Comparison of ENCODE assay signal across 12 cellular contexts in genomic region chr17:15892679-15893332, GRCh38. TPM values are rescaled to one million over a fixed set of nuclear protein-coding genes. Genes with fewer than 3 reads are reported as not detected.
DNase-seq lines count a peak whose midpoint lies in the region; ATAC-seq and TF ChIP-seq lines count a peak whose summit lies in the region.
"Had no signal": no experiment of that assay in that cellular context is flagged by ENCODE, and none has a peak within 500 bp of the region (broad histone marks: within the 10 kb centered on the region; RNA-seq: fewer than 3 reads in every experiment).

No MANE protein-coding gene starts in this region.

- DNase-seq in NCI-H526 (lab: John Stamatoyannopoulos, UW), result peak; percentile 19 to 22
- DNase-seq in NCI-H526 treated with DMSO at 0.1 percent for 48 hours (lab: John Stamatoyannopoulos, UW), result no peak
- peak; percentile 81 for DNase-seq in astrocyte of the cerebellum (ENCODE audit: low read depth)
- no peak for DNase-seq in left lobe of liver (ENCODE audit: low spot score)
- no peak for DNase-seq in sciatic nerve (ENCODE audit: low spot score)
- DNase-seq in colonic mucosa, result no peak
- no peak for DNase-seq in SJCRH30
- DNase-seq in smooth muscle cell (lab: John Stamatoyannopoulos, UW; ENCODE audit: unreplicated experiment), result no peak
- DNase-seq: activated effector memory CD4-positive, alpha-beta T cell treated with anti-CD3 and anti-CD28 coated beads, Interleukin-2, amount 50 U/mL, for 16 hours; NCI-H2029 treated with DMSO at 0.1 percent for 48 hours; spleen had no signal

- H3K27ac ChIP-seq in colonic mucosa, result no peak overlapping the region
- H3K27ac ChIP-seq in SJCRH30, result no peak overlapping the region
- H3K27ac ChIP-seq in smooth muscle cell (ENCODE audit: low read depth), result no peak overlapping the region
- H3K27ac ChIP-seq: 22Rv1 had no signal

- H4K20me1 ChIP-seq in smooth muscle cell (ENCODE audit: low read depth), result no peaks in the 10 kb centered on the region

- H3K4me2 ChIP-seq in smooth muscle cell, result no peak overlapping the region

- TF ChIP-seq CTCF in astrocyte of the cerebellum (IDR thresholded peaks at IDR 0.05; ENCODE audit: low read depth, low read length, missing control alignments) (no peak), colonic mucosa (IDR thresholded peaks at IDR 0.05) (no peak), smooth muscle cell (IDR thresholded peaks at IDR 0.05; ENCODE audit: borderline replicate concordance, insufficient read depth, poor library complexity, severe bottlenecking) (no peak)

- H2AFZ ChIP-seq in smooth muscle cell (ENCODE audit: low read depth), result no peak overlapping the region

- H3K4me1 ChIP-seq in colonic mucosa (peaks cover 5% of the 10 kb centered on the region), SJCRH30 (peaks cover 2% of the 10 kb centered on the region), smooth muscle cell (ENCODE audit: low read depth) (no peaks in the 10 kb centered on the region)

- in situ Hi-C loops in astrocyte of the cerebellum (cut with HindIII; ENCODE audit: low sequenced_read_pairs), result loop anchor here (5.0 kb wide), 1 partner anchor 49 kb away; no protein-coding TSS in a partner anchor

- H3K9ac ChIP-seq in colonic mucosa (ENCODE audit: low read depth in 2 of 2, low read length in 2 of 2) (no peak overlapping the region), smooth muscle cell (ENCODE audit: low read depth) (no peak overlapping the region)

- H3K9me3 ChIP-seq in colonic mucosa, result no peaks in the 10 kb centered on the region
- no peaks in the 10 kb centered on the region; the same call in 1 of the 2 replicates for H3K9me3 ChIP-seq in SJCRH30 (replicated peaks)
- H3K9me3 ChIP-seq in smooth muscle cell (replicated peaks; ENCODE audit: low read depth), result no peaks in the 10 kb centered on the region
- H3K9me3 ChIP-seq: spleen had no signal

- no peaks in the 10 kb centered on the region for H3F3A ChIP-seq in smooth muscle cell (ENCODE audit: low read depth)

- intact Hi-C loops in sciatic nerve (cut with DNase I) (no loop called here), colonic mucosa (cut with DNase I) (no loop called here)

- H3K4me3 ChIP-seq in astrocyte of the cerebellum (ENCODE audit: low read depth, low read length) (no peak overlapping the region), colonic mucosa (no peak overlapping the region), SJCRH30 (no peak overlapping the region), smooth muscle cell (no peak overlapping the region)
- H3K4me3 ChIP-seq: spleen had no signal

- H3K36me3 ChIP-seq in colonic mucosa (no peaks in the 10 kb centered on the region), SJCRH30 (0 out of 2 replicates have a peak, but pooled peaks cover 2% of the 10 kb centered on the region), smooth muscle cell (ENCODE audit: low read depth) (no peaks in the 10 kb centered on the region)
- H3K36me3 ChIP-seq: spleen had no signal

- WGBS in smooth muscle cell (ENCODE audit: low lambda C conversion rate), result 86% methylated on average over 8 of the region's 8 CpGs

- ATAC-seq in left lobe of liver (peak; percentile 26), sciatic nerve (peak; percentile 20)

- no peaks in the 10 kb centered on the region for H3K79me2 ChIP-seq in smooth muscle cell (ENCODE audit: low read depth)

- H3K27me3 ChIP-seq in colonic mucosa (no peaks in the 10 kb centered on the region), SJCRH30 (peaks cover 3% of the 10 kb centered on the region; the same call in 1 of the 2 replicates), smooth muscle cell (ENCODE audit: low read depth) (no peaks in the 10 kb centered on the region)
- H3K27me3 ChIP-seq: spleen had no signal

RNA-seq across cellular contexts. Expression of gene ADORA2B, which starts 52.1 kb away (rescaled TPM):
- total RNA-seq in left lobe of liver, result 0.35 TPM
- 0.67 TPM for total RNA-seq in sciatic nerve
- 10 to 100 TPM; 20.8 to 39.4 TPM for total RNA-seq in colonic mucosa
- total RNA-seq in SJCRH30 (2014; rRNA removed; shearing (Covaris generic)), result 15.1 TPM in 2 replicates
- 14.2 and 24.7 TPM in 2 replicates for total RNA-seq in smooth muscle cell
- polyA plus RNA-seq in smooth muscle cell, result 17.0 and 18.8 TPM in 2 replicates

Comparison
In these comparisons a context has a peak if more than half of its experiments do, and no peak if none do; other contexts are left out.
1. DNase-seq: peak in NCI-H526 (2 of 2) and astrocyte of the cerebellum (single experiment); none in NCI-H526 treated with DMSO at 0.1 percent for 48 hours (single experiment), left lobe of liver (single experiment), sciatic nerve (single experiment), colonic mucosa (single experiment), SJCRH30 (0 of 2) and smooth muscle cell (single experiment).